ENCODE assay signal across 14 cellular contexts in the genomic region with DNA sequence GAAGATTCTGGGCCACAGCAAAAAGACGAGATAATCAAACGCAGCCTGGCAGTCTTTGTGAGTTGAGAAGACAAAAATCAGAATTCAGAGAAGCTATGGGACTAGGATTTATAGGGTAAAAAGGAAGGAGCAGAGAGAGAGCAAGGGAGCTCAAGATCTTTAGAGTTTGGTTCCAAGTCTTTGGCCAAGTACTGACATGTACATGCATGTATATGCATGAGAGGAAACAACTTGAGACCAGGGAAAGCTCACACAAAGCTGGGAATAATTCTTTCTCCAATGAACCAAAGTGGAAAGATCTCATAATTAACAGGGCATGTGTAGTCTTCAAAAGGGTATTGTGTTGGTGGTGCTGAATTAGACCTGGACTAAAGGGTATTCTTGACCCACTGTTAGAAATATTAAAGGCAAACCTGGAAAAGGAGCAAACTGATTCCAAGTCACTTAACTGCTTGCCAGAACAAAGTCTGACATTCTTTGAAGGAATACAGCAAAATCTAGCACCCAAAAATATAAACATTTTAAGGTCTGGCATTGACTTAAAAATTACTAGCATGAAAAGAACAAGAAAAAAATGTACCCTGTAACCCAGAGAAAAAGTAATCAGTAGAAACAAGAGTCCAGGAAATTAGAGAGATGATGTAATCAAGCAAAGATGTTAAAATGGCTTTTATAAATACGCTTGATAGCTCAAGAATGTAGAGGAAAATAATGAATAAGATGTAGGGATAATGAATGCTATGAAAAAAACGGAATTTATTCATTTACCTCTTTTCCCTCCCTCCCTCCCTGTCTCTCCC.
DNase-seq lines count a peak whose midpoint lies in the region; ATAC-seq and TF ChIP-seq lines count a peak whose summit lies in the region.
"Had no signal": no experiment of that assay in that cellular context is flagged by ENCODE, and none has a peak within 500 bp of the region (broad histone marks: within the 10 kb centered on the region; RNA-seq: fewer than 3 reads in every experiment).

No MANE protein-coding gene starts in this region.

- DNase-seq in AG09319 (ENCODE audit: extremely low read depth, low read depth) (peak; percentile 25), WTC11 (ENCODE audit: low spot score) (no peak), endothelial cell (ENCODE audit: low spot score) (no peak), omental fat pad (ENCODE audit: low spot score) (no peak), iPS-NIHi11 (ENCODE audit: low spot score) (no peak), NCI-H510A (lab: John Stamatoyannopoulos, UW) (no peak)
- DNase-seq: erythroblast; KBM-7; natural killer cell; NCI-H1417; stimulated activated naive CD4-positive, alpha-beta T cell; WERI-Rb-1 had no signal

- TF ChIP-seq CTCF in AG09319 (IDR thresholded peaks at IDR 0.05; ENCODE audit: low read depth, low read length) = no peak
- TF ChIP-seq CTCF in WTC11 (IDR thresholded peaks at IDR 0.05) = no peak
- TF ChIP-seq CTCF in endothelial cell (IDR thresholded peaks at IDR 0.05; ENCODE audit: unreplicated experiment) = no peak
- no peak for TF ChIP-seq CTCF in nephron (IDR thresholded peaks at IDR 0.05; ENCODE audit: unreplicated experiment in 3 of 3)
- no peak for TF ChIP-seq CTCF in omental fat pad (IDR thresholded peaks at IDR 0.05)

- H3K27ac Mint-ChIP-seq in WTC11 = peak overlapping the region; percentile 35
- peak overlapping the region; percentile 38 for H3K27ac Mint-ChIP-seq in endothelial cell (ENCODE audit: unreplicated experiment)
- peak overlapping the region in 2 of 3 experiments; percentile 77 to 78 for H3K27ac Mint-ChIP-seq in nephron
- H3K27ac Mint-ChIP-seq: natural killer cell had no signal

- H3K9me3 Mint-ChIP-seq in WTC11 (peaks cover 23% of the 10 kb centered on the region), endothelial cell (ENCODE audit: unreplicated experiment) (no peaks in the 10 kb centered on the region), nephron (peaks cover 34% of the 10 kb centered on the region)

- no peak for ATAC-seq in WTC11
- no peak for ATAC-seq in omental fat pad (ENCODE audit: low FRiP score)
- no peak for ATAC-seq in GM21576 (IDR thresholded peaks at IDR 0.05; ENCODE audit: unreplicated experiment)
- ATAC-seq: natural killer cell had no signal

- CTCF ChIA-PET in WTC11 (lab: Charles Lee) = interaction anchor here (0.5 to 8.4 kb wide), 4 partner anchors 12 to 156 kb away, joined by 4 to 100 read pairs (median 4); no protein-coding TSS in a partner anchor

- no peaks in the 10 kb centered on the region for H3K27me3 Mint-ChIP-seq in WTC11 (ENCODE audit: low read depth)
- H3K27me3 Mint-ChIP-seq in endothelial cell (ENCODE audit: unreplicated experiment) = peaks cover 3% of the 10 kb centered on the region
- H3K27me3 Mint-ChIP-seq in nephron (ENCODE audit: low read depth) = no peaks in the 10 kb centered on the region

- no peak overlapping the region for H3K4me3 Mint-ChIP-seq in WTC11
- H3K4me3 Mint-ChIP-seq in endothelial cell (ENCODE audit: unreplicated experiment) = peak overlapping the region; percentile 14
- H3K4me3 Mint-ChIP-seq in nephron = no peak overlapping the region
- H3K4me3 Mint-ChIP-seq: natural killer cell had no signal

- H3K4me1 Mint-ChIP-seq in WTC11 = peaks cover 23% of the 10 kb centered on the region
- H3K4me1 Mint-ChIP-seq in endothelial cell (ENCODE audit: unreplicated experiment) = peaks cover 4% of the 10 kb centered on the region
- H3K4me1 Mint-ChIP-seq in nephron = peaks cover 39% of the 10 kb centered on the region

- H3K36me3 Mint-ChIP-seq in WTC11 (peaks cover 31% of the 10 kb centered on the region), endothelial cell (ENCODE audit: low read depth, unreplicated experiment) (peaks cover 26% of the 10 kb centered on the region), nephron (ENCODE audit: low read depth) (peaks cover 57% of the 10 kb centered on the region)

- POLR2A ChIA-PET in WTC11 (lab: Charles Lee) = no interaction called here

TF ChIP-seq in WTC11, 78 proteins besides CTCF, POLR2A, EP300 and RAD21 (continues in another document):
- TF ChIP-seq HMGA2 (CRISPR knock-in tag; IDR thresholded peaks at IDR 0.05) (no peak), SOX15 (CRISPR knock-in tag; IDR thresholded peaks at IDR 0.05) (no peak), RELA (CRISPR knock-in tag; IDR thresholded peaks at IDR 0.05; ENCODE audit: borderline replicate concordance) (no peak), GABPB1 (CRISPR knock-in tag; IDR thresholded peaks at IDR 0.05) (no peak), NFATC4 (CRISPR knock-in tag; IDR thresholded peaks at IDR 0.05) (no peak)
- TF ChIP-seq, protein P1, sequence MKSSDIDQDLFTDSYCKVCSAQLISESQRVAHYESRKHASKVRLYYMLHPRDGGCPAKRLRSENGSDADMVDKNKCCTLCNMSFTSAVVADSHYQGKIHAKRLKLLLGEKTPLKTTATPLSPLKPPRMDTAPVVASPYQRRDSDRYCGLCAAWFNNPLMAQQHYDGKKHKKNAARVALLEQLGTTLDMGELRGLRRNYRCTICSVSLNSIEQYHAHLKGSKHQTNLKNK (CRISPR knock-in tag; IDR thresholded peaks at IDR 0.05) = no peak
- TF ChIP-seq, protein P2, sequence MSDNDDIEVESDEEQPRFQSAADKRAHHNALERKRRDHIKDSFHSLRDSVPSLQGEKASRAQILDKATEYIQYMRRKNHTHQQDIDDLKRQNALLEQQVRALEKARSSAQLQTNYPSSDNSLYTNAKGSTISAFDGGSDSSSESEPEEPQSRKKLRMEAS (CRISPR knock-in tag; IDR thresholded peaks at IDR 0.05) = no peak
- TF ChIP-seq, protein P3, sequence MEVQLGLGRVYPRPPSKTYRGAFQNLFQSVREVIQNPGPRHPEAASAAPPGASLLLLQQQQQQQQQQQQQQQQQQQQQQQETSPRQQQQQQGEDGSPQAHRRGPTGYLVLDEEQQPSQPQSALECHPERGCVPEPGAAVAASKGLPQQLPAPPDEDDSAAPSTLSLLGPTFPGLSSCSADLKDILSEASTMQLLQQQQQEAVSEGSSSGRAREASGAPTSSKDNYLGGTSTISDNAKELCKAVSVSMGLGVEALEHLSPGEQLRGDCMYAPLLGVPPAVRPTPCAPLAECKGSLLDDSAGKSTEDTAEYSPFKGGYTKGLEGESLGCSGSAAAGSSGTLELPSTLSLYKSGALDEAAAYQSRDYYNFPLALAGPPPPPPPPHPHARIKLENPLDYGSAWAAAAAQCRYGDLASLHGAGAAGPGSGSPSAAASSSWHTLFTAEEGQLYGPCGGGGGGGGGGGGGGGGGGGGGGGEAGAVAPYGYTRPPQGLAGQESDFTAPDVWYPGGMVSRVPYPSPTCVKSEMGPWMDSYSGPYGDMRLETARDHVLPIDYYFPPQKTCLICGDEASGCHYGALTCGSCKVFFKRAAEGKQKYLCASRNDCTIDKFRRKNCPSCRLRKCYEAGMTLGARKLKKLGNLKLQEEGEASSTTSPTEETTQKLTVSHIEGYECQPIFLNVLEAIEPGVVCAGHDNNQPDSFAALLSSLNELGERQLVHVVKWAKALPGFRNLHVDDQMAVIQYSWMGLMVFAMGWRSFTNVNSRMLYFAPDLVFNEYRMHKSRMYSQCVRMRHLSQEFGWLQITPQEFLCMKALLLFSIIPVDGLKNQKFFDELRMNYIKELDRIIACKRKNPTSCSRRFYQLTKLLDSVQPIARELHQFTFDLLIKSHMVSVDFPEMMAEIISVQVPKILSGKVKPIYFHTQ (CRISPR knock-in tag; IDR thresholded peaks at IDR 0.05) = no peak
- TF ChIP-seq, protein P4, sequence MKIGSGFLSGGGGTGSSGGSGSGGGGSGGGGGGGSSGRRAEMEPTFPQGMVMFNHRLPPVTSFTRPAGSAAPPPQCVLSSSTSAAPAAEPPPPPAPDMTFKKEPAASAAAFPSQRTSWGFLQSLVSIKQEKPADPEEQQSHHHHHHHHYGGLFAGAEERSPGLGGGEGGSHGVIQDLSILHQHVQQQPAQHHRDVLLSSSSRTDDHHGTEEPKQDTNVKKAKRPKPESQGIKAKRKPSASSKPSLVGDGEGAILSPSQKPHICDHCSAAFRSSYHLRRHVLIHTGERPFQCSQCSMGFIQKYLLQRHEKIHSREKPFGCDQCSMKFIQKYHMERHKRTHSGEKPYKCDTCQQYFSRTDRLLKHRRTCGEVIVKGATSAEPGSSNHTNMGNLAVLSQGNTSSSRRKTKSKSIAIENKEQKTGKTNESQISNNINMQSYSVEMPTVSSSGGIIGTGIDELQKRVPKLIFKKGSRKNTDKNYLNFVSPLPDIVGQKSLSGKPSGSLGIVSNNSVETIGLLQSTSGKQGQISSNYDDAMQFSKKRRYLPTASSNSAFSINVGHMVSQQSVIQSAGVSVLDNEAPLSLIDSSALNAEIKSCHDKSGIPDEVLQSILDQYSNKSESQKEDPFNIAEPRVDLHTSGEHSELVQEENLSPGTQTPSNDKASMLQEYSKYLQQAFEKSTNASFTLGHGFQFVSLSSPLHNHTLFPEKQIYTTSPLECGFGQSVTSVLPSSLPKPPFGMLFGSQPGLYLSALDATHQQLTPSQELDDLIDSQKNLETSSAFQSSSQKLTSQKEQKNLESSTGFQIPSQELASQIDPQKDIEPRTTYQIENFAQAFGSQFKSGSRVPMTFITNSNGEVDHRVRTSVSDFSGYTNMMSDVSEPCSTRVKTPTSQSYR (CRISPR knock-in tag; IDR thresholded peaks at IDR 0.05) = no peak
- TF ChIP-seq, protein P5, sequence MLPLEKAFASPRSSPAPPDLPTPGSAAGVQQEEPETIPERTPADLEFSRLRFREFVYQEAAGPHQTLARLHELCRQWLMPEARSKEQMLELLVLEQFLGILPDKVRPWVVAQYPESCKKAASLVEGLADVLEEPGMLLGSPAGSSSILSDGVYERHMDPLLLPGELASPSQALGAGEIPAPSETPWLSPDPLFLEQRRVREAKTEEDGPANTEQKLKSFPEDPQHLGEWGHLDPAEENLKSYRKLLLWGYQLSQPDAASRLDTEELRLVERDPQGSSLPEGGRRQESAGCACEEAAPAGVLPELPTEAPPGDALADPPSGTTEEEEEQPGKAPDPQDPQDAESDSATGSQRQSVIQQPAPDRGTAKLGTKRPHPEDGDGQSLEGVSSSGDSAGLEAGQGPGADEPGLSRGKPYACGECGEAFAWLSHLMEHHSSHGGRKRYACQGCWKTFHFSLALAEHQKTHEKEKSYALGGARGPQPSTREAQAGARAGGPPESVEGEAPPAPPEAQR (CRISPR knock-in tag; IDR thresholded peaks at IDR 0.05) = no peak
- TF ChIP-seq, protein P6, sequence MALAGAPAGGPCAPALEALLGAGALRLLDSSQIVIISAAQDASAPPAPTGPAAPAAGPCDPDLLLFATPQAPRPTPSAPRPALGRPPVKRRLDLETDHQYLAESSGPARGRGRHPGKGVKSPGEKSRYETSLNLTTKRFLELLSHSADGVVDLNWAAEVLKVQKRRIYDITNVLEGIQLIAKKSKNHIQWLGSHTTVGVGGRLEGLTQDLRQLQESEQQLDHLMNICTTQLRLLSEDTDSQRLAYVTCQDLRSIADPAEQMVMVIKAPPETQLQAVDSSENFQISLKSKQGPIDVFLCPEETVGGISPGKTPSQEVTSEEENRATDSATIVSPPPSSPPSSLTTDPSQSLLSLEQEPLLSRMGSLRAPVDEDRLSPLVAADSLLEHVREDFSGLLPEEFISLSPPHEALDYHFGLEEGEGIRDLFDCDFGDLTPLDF (CRISPR knock-in tag; IDR thresholded peaks at IDR 0.05) = no peak
